ENCODE assay signal across 9 cellular contexts in the genomic region with DNA sequence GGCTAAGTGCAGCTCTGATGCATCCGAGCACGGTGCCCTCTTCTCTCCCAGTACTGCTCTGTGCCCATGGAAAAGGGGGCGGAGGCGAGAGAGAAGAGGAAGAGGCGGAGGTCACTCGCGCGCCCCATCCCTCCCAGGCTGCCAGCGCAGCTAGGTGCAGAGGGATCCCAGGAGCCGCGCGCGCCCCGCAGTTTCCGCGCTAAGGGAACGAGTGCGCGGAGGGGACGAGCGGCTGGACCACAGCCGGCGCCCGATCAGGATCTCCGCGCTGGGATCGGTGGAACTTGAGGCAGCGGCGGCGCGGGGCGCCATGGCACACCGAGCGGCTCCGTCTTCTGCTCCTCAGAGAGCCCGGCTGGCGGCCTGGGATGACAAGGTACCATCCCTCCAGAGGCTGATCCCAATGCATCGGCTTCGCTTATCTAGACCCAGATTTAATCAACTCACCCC. TPM values are rescaled to one million over a fixed set of nuclear protein-coding genes. Genes with fewer than 3 reads are reported as not detected.
DNase-seq lines count a peak whose midpoint lies in the region; ATAC-seq and TF ChIP-seq lines count a peak whose summit lies in the region.
"Had no signal": no experiment of that assay in that cellular context is flagged by ENCODE, and none has a peak within 500 bp of the region (broad histone marks: within the 10 kb centered on the region; RNA-seq: fewer than 3 reads in every experiment).

A gene with protein sequence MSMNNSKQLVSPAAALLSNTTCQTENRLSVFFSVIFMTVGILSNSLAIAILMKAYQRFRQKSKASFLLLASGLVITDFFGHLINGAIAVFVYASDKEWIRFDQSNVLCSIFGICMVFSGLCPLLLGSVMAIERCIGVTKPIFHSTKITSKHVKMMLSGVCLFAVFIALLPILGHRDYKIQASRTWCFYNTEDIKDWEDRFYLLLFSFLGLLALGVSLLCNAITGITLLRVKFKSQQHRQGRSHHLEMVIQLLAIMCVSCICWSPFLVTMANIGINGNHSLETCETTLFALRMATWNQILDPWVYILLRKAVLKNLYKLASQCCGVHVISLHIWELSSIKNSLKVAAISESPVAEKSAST (plus strand): TSS at position 114 of the 450 bp plus-strand sequence. CDS start 1,770 bp downstream, outside the sequence.

- peak; percentile 7 for DNase-seq in activated CD4-positive, alpha-beta T cell treated with anti-CD3 and anti-CD28 coated beads for 36 hours
- no peak for DNase-seq in activated CD4-positive, alpha-beta T cell treated with anti-CD3 and anti-CD28 coated beads, Interleukin-2, amount 50 U/mL, for 1 hour
- peak; percentile 88 for DNase-seq in chondrocyte (ENCODE audit: low spot score)
- DNase-seq in GF-D8 (lab: John Stamatoyannopoulos, UW), result no peak
- no peak for DNase-seq in GM10266 (ENCODE audit: extremely low spot score)
- DNase-seq in activated CD4-positive, CD25-positive, alpha-beta regulatory T cell treated with anti-CD3 and anti-CD28 coated beads, Interleukin-2, amount 50 U/mL, for 72 hours, result no peak

- H3K36me3 Mint-ChIP-seq in activated CD4-positive, alpha-beta T cell treated with anti-CD3 and anti-CD28 coated beads for 36 hours (ENCODE audit: low read depth), result no peaks in the 10 kb centered on the region
- peaks cover 7% of the 10 kb centered on the region for H3K36me3 Mint-ChIP-seq in chondrocyte (ENCODE audit: low read depth)

- intact Hi-C loops in activated CD4-positive, alpha-beta T cell treated with anti-CD3 and anti-CD28 coated beads for 36 hours (cut with DNase I, micrococcal nuclease), result no loop called here

- no peaks in the 10 kb centered on the region for H3K36me3 ChIP-seq in liver (ENCODE audit: control insufficient read depth in 4 of 4, insufficient read depth in 3 of 4, low read depth in 1 of 4, low read length in 3 of 4)
- no peaks in the 10 kb centered on the region for H3K36me3 ChIP-seq in urinary bladder (ENCODE audit: insufficient read depth)

- H3K27ac ChIP-seq in liver (ENCODE audit: low read depth in 1 of 2, low read length in 2 of 2), result no peak within 1 kb of the TSS
- no peak within 1 kb of the TSS for H3K27ac ChIP-seq in urinary bladder (ENCODE audit: low read depth)

- H3K4me1 Mint-ChIP-seq in activated CD4-positive, alpha-beta T cell treated with anti-CD3 and anti-CD28 coated beads for 36 hours, result peaks cover 5% of the 10 kb centered on the region
- H3K4me1 Mint-ChIP-seq in chondrocyte (ENCODE audit: low read depth), result peaks cover 18% of the 10 kb centered on the region

- no peak within 1 kb of the TSS for H3K9ac ChIP-seq in liver (ENCODE audit: low read depth in 1 of 2, low read length in 2 of 2)

- TF ChIP-seq CTCF in chondrocyte (IDR thresholded peaks at IDR 0.05) (no peak), liver (IDR thresholded peaks at IDR 0.05; ENCODE audit: low read depth, low read length, missing input control) (no peak), GM10266 (IDR thresholded peaks at IDR 0.05; ENCODE audit: control insufficient read depth, insufficient read depth, low read depth, missing control alignments) (no peak)

- TF ChIP-seq RAD21 in liver (IDR thresholded peaks at IDR 0.05), result no peak

- peaks cover 0 to 17% (median 13%) of the 10 kb centered on the region in 4 donors for H3K4me1 ChIP-seq in liver (ENCODE audit: control insufficient read depth in 4 of 4, insufficient read depth in 4 of 4, low read length in 3 of 4)
- H3K4me1 ChIP-seq in urinary bladder (ENCODE audit: insufficient read depth), result no peaks in the 10 kb centered on the region

- H3K27me3 Mint-ChIP-seq in activated CD4-positive, alpha-beta T cell treated with anti-CD3 and anti-CD28 coated beads for 36 hours, result peaks cover 35% of the 10 kb centered on the region
- peaks cover 30% of the 10 kb centered on the region for H3K27me3 Mint-ChIP-seq in chondrocyte (ENCODE audit: low read depth)

- peaks cover 5% of the 10 kb centered on the region for H3K9me3 Mint-ChIP-seq in activated CD4-positive, alpha-beta T cell treated with anti-CD3 and anti-CD28 coated beads for 36 hours (ENCODE audit: low read depth)
- H3K9me3 Mint-ChIP-seq in chondrocyte (ENCODE audit: low read depth), result peaks cover 13% of the 10 kb centered on the region

- peak within 1 kb of the TSS; percentile 38 to 69 (median 53) for H3K4me3 ChIP-seq in liver (ENCODE audit: low read depth in 1 of 3, low read length in 3 of 3)
- H3K4me3 ChIP-seq in urinary bladder (ENCODE audit: low read depth, low read length), result peak within 1 kb of the TSS; percentile 45

- H3K27ac Mint-ChIP-seq in activated CD4-positive, alpha-beta T cell treated with anti-CD3 and anti-CD28 coated beads for 36 hours, result no peak within 1 kb of the TSS
- H3K27ac Mint-ChIP-seq in chondrocyte (ENCODE audit: unreplicated experiment), result no peak within 1 kb of the TSS

- 3% methylated on average over 39 of the region's 39 CpGs for WGBS in liver
- WGBS in urinary bladder, result under 1% methylated on average over 39 of the region's 39 CpGs

- H3K9me3 ChIP-seq in liver (ENCODE audit: control insufficient read depth in 4 of 4, low read length in 3 of 4), result no peaks in the 10 kb centered on the region

- H3K27me3 ChIP-seq in liver (ENCODE audit: control insufficient read depth in 4 of 4, insufficient read depth in 4 of 4, low read length in 3 of 4), result no peaks in the 10 kb centered on the region

- POLR2A ChIA-PET in activated CD4-positive, alpha-beta T cell treated with anti-CD3 and anti-CD28 coated beads for 36 hours (lab: Charles Lee), result no interaction called here

- no peak for ATAC-seq in activated CD4-positive, alpha-beta T cell treated with anti-CD3 and anti-CD28 coated beads for 36 hours
- ATAC-seq: Panc1 had no signal

- no peak within 1 kb of the TSS for H3K4me3 Mint-ChIP-seq in activated CD4-positive, alpha-beta T cell treated with anti-CD3 and anti-CD28 coated beads for 36 hours
- peak within 1 kb of the TSS; percentile 78 for H3K4me3 Mint-ChIP-seq in chondrocyte (ENCODE audit: unreplicated experiment)

- CTCF ChIA-PET in activated CD4-positive, alpha-beta T cell treated with anti-CD3 and anti-CD28 coated beads for 36 hours (lab: Charles Lee), result no interaction called here

TF ChIP-seq in liver, 16 proteins besides CTCF, POLR2A, EP300 and RAD21:
- TF ChIP-seq, protein P1, sequence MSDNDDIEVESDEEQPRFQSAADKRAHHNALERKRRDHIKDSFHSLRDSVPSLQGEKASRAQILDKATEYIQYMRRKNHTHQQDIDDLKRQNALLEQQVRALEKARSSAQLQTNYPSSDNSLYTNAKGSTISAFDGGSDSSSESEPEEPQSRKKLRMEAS (IDR thresholded peaks at IDR 0.05), result no peak
- TF ChIP-seq, protein P2, sequence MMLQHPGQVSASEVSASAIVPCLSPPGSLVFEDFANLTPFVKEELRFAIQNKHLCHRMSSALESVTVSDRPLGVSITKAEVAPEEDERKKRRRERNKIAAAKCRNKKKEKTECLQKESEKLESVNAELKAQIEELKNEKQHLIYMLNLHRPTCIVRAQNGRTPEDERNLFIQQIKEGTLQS (IDR thresholded peaks at IDR 0.05), result no peak
- TF ChIP-seq HNF4G (IDR thresholded peaks at IDR 0.05) (no peak), NR2F2 (IDR thresholded peaks at IDR 0.05) (no peak), FOXA1 (IDR thresholded peaks at IDR 0.05) (no peak), EGR1 (IDR thresholded peaks at IDR 0.05; ENCODE audit: low read depth in 2 of 2) (no peak), HNF4A (conservative IDR thresholded peaks at IDR 0.05) (no peak), TAF1 (conservative IDR thresholded peaks at IDR 0.05) (no peak), GABPA (IDR thresholded peaks at IDR 0.05 in 1 of 2, conservative IDR thresholded peaks at IDR 0.05 in 1 of 2) (no peak), RXRA (IDR thresholded peaks at IDR 0.05) (no peak), FOXA2 (IDR thresholded peaks at IDR 0.05) (no peak)
- TF ChIP-seq, protein P3, sequence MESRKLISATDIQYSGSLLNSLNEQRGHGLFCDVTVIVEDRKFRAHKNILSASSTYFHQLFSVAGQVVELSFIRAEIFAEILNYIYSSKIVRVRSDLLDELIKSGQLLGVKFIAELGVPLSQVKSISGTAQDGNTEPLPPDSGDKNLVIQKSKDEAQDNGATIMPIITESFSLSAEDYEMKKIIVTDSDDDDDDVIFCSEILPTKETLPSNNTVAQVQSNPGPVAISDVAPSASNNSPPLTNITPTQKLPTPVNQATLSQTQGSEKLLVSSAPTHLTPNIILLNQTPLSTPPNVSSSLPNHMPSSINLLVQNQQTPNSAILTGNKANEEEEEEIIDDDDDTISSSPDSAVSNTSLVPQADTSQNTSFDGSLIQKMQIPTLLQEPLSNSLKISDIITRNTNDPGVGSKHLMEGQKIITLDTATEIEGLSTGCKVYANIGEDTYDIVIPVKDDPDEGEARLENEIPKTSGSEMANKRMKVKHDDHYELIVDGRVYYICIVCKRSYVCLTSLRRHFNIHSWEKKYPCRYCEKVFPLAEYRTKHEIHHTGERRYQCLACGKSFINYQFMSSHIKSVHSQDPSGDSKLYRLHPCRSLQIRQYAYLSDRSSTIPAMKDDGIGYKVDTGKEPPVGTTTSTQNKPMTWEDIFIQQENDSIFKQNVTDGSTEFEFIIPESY (IDR thresholded peaks at IDR 0.05), result no peak

RNA-seq across cellular contexts. Expression of the gene that starts here (rescaled TPM):
- total RNA-seq in activated CD4-positive, alpha-beta T cell treated with anti-CD3 and anti-CD28 coated beads for 36 hours, result not detected
- total RNA-seq in chondrocyte, result 0.13 to 2.0 TPM (median 0.17 TPM) in 3 replicates
- total RNA-seq in liver, result under 1 TPM; 0.05 to 0.33 TPM
- polyA plus RNA-seq in liver, result under 1 TPM; 0.46 to 0.67 TPM
- 28.7 TPM for total RNA-seq in urinary bladder
- polyA plus RNA-seq in urinary bladder, result 9.2 TPM

Comparison
In these comparisons a context has a peak if more than half of its experiments do, and no peak if none do; other contexts are left out.
1. Peak in DNase-seq in activated CD4-positive, alpha-beta T cell treated with anti-CD3 and anti-CD28 coated beads for 36 hours; RNA of the gene not detected or under 1 TPM.